In the genomic region with DNA sequence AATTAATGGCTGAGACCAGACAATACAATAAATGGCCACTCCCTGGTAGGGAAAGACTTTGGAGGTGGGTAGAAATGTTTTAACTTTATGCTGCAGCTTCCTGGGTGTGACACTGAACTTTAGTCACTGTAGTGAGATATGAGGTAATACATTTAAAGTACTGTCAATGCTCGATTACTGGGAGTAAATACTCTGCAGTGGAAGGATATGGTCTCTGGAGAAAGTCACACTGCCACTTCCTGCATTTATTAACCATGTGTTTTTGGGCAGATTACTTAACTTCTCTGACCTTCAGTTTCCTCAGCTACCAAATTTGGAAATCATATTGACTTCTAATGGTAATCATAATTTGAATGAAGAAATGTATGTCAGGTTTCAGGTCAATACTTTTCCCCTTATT, we compare ENCODE assay signal across 13 cellular contexts.
DNase-seq lines count a peak whose midpoint lies in the region; ATAC-seq, FAIRE-seq and TF ChIP-seq lines count a peak whose summit lies in the region.
"Had no signal": no experiment of that assay in that cellular context is flagged by ENCODE, and none has a peak within 500 bp of the region (broad histone marks: within the 10 kb centered on the region; RNA-seq: fewer than 3 reads in every experiment).

No MANE protein-coding gene starts in this region.

- peak overlapping the region; percentile 37 to 86 (median 72); a peak in 21 of 22 replicates for H3K4me2 ChIP-seq in BLaER1 treated with 17β-estradiol and CSF1 and Interleukin-3, amounts not matched to agents 10 nM and 100 nM
- H3K4me2 ChIP-seq in IMR-90 (ENCODE audit: low read depth, low read length) (no peak overlapping the region), K562 (ENCODE audit: insufficient read depth, low read length) (no peak overlapping the region)

- no peak overlapping the region for H4K91ac ChIP-seq in IMR-90 (ENCODE audit: insufficient read depth, low read depth, low read length)

- peak overlapping the region in 2 of 11 experiments; percentile 8 to 39; a peak in 3 of 22 replicates for H3K9ac ChIP-seq in BLaER1 treated with 17β-estradiol and CSF1 and Interleukin-3, amounts not matched to agents 10 nM and 100 nM
- H3K9ac ChIP-seq in IMR-90 (ENCODE audit: low read depth, low read length) = no peak overlapping the region
- no peak overlapping the region for H3K9ac ChIP-seq in K562 (ENCODE audit: insufficient read depth in 1 of 2, low read depth in 2 of 2, low read length in 2 of 2)

- H2BK120ac ChIP-seq in IMR-90 (ENCODE audit: low read depth, low read length) = no peak overlapping the region

- no peak overlapping the region for H3K18ac ChIP-seq in IMR-90 (ENCODE audit: low read depth, low read length)

- no peaks in the 10 kb centered on the region for H4K20me1 ChIP-seq in BLaER1 treated with 17β-estradiol and CSF1 and Interleukin-3, amounts not matched to agents 10 nM and 100 nM
- no peaks in the 10 kb centered on the region for H4K20me1 ChIP-seq in IMR-90 (ENCODE audit: insufficient read depth, low read length)
- H4K20me1 ChIP-seq in K562 (replicated peaks; ENCODE audit: control insufficient read depth, insufficient read depth, low read length) = no peaks in the 10 kb centered on the region

- TF ChIP-seq CTCF in IMR-90 (conservative IDR thresholded peaks at IDR 0.05; ENCODE audit: low read depth, low read length) (no peak), K562 (IDR thresholded peaks at IDR 0.05 in 2 of 3, conservative IDR thresholded peaks at IDR 0.05 in 1 of 3; ENCODE audit: insufficient read depth in 2 of 3, low read depth in 1 of 3, low read length in 3 of 3) (no peak), lung (IDR thresholded peaks at IDR 0.05; ENCODE audit: control extremely low read depth, extremely low read depth) (no peak)

- H3K9me1 ChIP-seq in IMR-90 (ENCODE audit: insufficient read depth, low read length) (0 out of 2 replicates have a peak, but pooled peaks cover 6% of the 10 kb centered on the region), K562 (ENCODE audit: control insufficient read depth, insufficient read depth, low read length) (no peaks in the 10 kb centered on the region)

- H3K4ac ChIP-seq in IMR-90 (ENCODE audit: low read depth, low read length) = 0 out of 2 replicates have a peak overlapping the region, but pooled peaks have one; percentile 20

- POLR2A ChIA-PET in IMR-90 (lab: Charles Lee; ENCODE audit: unreplicated experiment) (no interaction called here), K562 (lab: Yijun Ruan, JAX) (no interaction called here)

- no peak overlapping the region for H4K5ac ChIP-seq in IMR-90 (ENCODE audit: low read depth, low read length)

- no peak overlapping the region for H3K4me3 ChIP-seq in BLaER1 treated with 17β-estradiol and CSF1 and Interleukin-3, amounts not matched to agents 10 nM and 100 nM
- H3K4me3 ChIP-seq in IMR-90 (ENCODE audit: insufficient read depth, low read depth, low read length) = no peak overlapping the region
- no peak overlapping the region for H3K4me3 ChIP-seq in K562
- H3K4me3 ChIP-seq in lung = no peak overlapping the region

- no peak for TF ChIP-seq EP300 in K562 (IDR thresholded peaks at IDR 0.05; ENCODE audit: low read length)

- TF ChIP-seq POLR2A in IMR-90 (IDR thresholded peaks at IDR 0.05; ENCODE audit: low read depth, low read length) (no peak), K562 (conservative IDR thresholded peaks at IDR 0.05) (no peak)

- DNase-seq in IMR-90 (no peak), K562 (ENCODE audit: extremely low read depth in 1 of 4, low spot score in 3 of 4) (no peak), lung (ENCODE audit: low spot score) (no peak), NCI-H1417 treated with DMSO at 0.1 percent for 48 hours (lab: John Stamatoyannopoulos, UW) (no peak), activated gamma-delta T cell treated with Interleukin-2 at 50 U/mL for 16 hours (no peak), retina (no peak)
- DNase-seq in stimulated activated CD4-positive, alpha-beta T cell treated with anti-CD3 and anti-CD28 coated beads, Interleukin-2, amount 100 ng/mL, for 48 hours = no peak
- DNase-seq: activated CD4-positive, alpha-beta T cell treated with anti-CD3 and anti-CD28 coated beads for 4 hours; activated naive CD4-positive, alpha-beta T cell treated with anti-CD3 and anti-CD28 coated beads for 36 hours; NCI-H2029 treated with DMSO at 0.1 percent for 48 hours had no signal

- H3K27ac ChIP-seq in BLaER1 treated with 17β-estradiol and CSF1 and Interleukin-3, amounts not matched to agents 10 nM and 100 nM = peak overlapping the region in 10 of 11 experiments; percentile 4 to 72 (median 39); a peak in 17 of 22 replicates
- H3K27ac ChIP-seq in IMR-90 (ENCODE audit: insufficient read depth, low read length) (no peak overlapping the region), K562 (ENCODE audit: extremely low read depth, low read depth, low read length) (no peak overlapping the region), lung (ENCODE audit: low read depth in 1 of 2, low read length in 1 of 2) (no peak overlapping the region)

- no peaks in the 10 kb centered on the region for H3K9me3 ChIP-seq in BLaER1 treated with 17β-estradiol and CSF1 and Interleukin-3, amounts not matched to agents 10 nM and 100 nM (replicated peaks in 1 of 11)
- H3K9me3 ChIP-seq in IMR-90 (ENCODE audit: control insufficient read depth, insufficient read depth, low read length) (no peaks in the 10 kb centered on the region), K562 (replicated peaks; ENCODE audit: control insufficient read depth, insufficient read depth, low read depth, low read length) (0 out of 2 replicates have a peak, but pooled peaks cover 2% of the 10 kb centered on the region), lung (ENCODE audit: control insufficient read depth in 2 of 2, insufficient read depth in 1 of 2, low read length in 1 of 2) (no peaks in the 10 kb centered on the region)

- WGBS in IMR-90 (ENCODE audit: extremely low coverage in 2 of 2, insufficient read length in 1 of 2), 2 experiments = no CpG with 5 or more reads among the region's 1 CpG
- 0% methylated on average over 1 of the region's 1 CpG for WGBS in K562 (ENCODE audit: insufficient coverage, low coverage, missing lambda C conversion rate)
- WGBS in lung, 2 donors = 0 to 10% methylated on average over 1 of the region's 1 CpG

- no peak overlapping the region for H4K8ac ChIP-seq in IMR-90 (ENCODE audit: low read depth in 2 of 2, low read length in 2 of 2)

- H2BK20ac ChIP-seq in IMR-90 (ENCODE audit: low read depth, low read length) = no peak overlapping the region

- no peaks in the 10 kb centered on the region for H3K27me3 ChIP-seq in BLaER1 treated with 17β-estradiol and CSF1 and Interleukin-3, amounts not matched to agents 10 nM and 100 nM
- H3K27me3 ChIP-seq in IMR-90 (ENCODE audit: control insufficient read depth, insufficient read depth, low read length) = no peaks in the 10 kb centered on the region
- no peaks in the 10 kb centered on the region for H3K27me3 ChIP-seq in K562 (ENCODE audit: control insufficient read depth in 2 of 2, insufficient read depth in 2 of 2, low read length in 2 of 2)
- no peaks in the 10 kb centered on the region for H3K27me3 ChIP-seq in lung (ENCODE audit: control insufficient read depth, insufficient read depth)

- TF ChIP-seq RAD21 in IMR-90 (IDR thresholded peaks at IDR 0.05; ENCODE audit: low read length) = no peak
- no peak for TF ChIP-seq RAD21 in K562 (CRISPR knock-in tag; conservative IDR thresholded peaks at IDR 0.05 in 1 of 2, IDR thresholded peaks at IDR 0.05 in 1 of 2)

- no peak overlapping the region for H3K56ac ChIP-seq in IMR-90 (ENCODE audit: extremely low read depth, insufficient read depth, low read length)

- H2AK5ac ChIP-seq in IMR-90 (ENCODE audit: low read depth, low read length) = no peak overlapping the region

- in situ Hi-C loops in IMR-90 (cut with MboI; ENCODE audit: low sequenced_read_pairs) = no loop called here
- in situ Hi-C loops in K562 (cut with MboI) = no loop called here

- CTCF ChIA-PET in IMR-90 (lab: Yijun Ruan, JAX) (no interaction called here), K562 (lab: Yijun Ruan, JAX; ENCODE audit: low intra/inter-chr PET ratio) (no interaction called here)

- no peak for ATAC-seq in IMR-90 (ENCODE audit: low read depth)
- ATAC-seq in K562 = no peak
- ATAC-seq in lung (ENCODE audit: insufficient read depth, low FRiP score) = peak; percentile 25

- no peak overlapping the region for H2AK9ac ChIP-seq in IMR-90 (replicated peaks; ENCODE audit: low read depth, low read length, poor library complexity)

- FAIRE-seq in K562 (lab: Jason Lieb, UNC) = no peak
- FAIRE-seq: colon, GM12891 had no signal

- BruUV-seq in IMR-90 (replicated peaks; lab: Mats Ljungman, UMichigan) (no TSS peak), K562 (replicated peaks; lab: Mats Ljungman, UMichigan) (no TSS peak)

- intact Hi-C loops in IMR-90 (cut with micrococcal nuclease) = loop anchor here (5.0 kb wide), 2 partner anchors 128 to 318 kb away; partner anchors contain the start of gene TGFBR2
- intact Hi-C loops in K562 (cut with micrococcal nuclease) = no loop called here

- H3K79me1 ChIP-seq in IMR-90 (ENCODE audit: low read depth in 1 of 2, low read length in 2 of 2) = no peaks in the 10 kb centered on the region

- H3K23ac ChIP-seq in IMR-90 (ENCODE audit: low read depth, low read length) = no peak overlapping the region

- dilution Hi-C loops in IMR-90 (cut with HindIII; ENCODE audit: low sequenced_read_pairs, unreplicated experiment) = no loop called here

- 0 out of 2 replicates have a peak overlapping the region, but pooled peaks have one; percentile 14 for H3K14ac ChIP-seq in IMR-90 (replicated peaks; ENCODE audit: low read depth, low read length)

- H3K79me2 ChIP-seq in K562 (ENCODE audit: control insufficient read depth, insufficient read depth, low read length) = no peaks in the 10 kb centered on the region

- H2BK5ac ChIP-seq in IMR-90 (ENCODE audit: low read depth, low read length, poor library complexity, severe bottlenecking) = no peak overlapping the region

- H3K4me1 ChIP-seq in BLaER1 treated with 17β-estradiol and CSF1 and Interleukin-3, amounts not matched to agents 10 nM and 100 nM = peaks cover 57 to 100% (median 79%) of the 10 kb centered on the region in 10 experiments
- H3K4me1 ChIP-seq in IMR-90 (ENCODE audit: control insufficient read depth, insufficient read depth, low read length) = peaks cover 9% of the 10 kb centered on the region
- no peaks in the 10 kb centered on the region for H3K4me1 ChIP-seq in K562 (replicated peaks in 1 of 2; ENCODE audit: control insufficient read depth in 2 of 2, insufficient read depth in 2 of 2, low read length in 2 of 2)
- H3K4me1 ChIP-seq in lung (ENCODE audit: control insufficient read depth in 2 of 2, insufficient read depth in 2 of 2, low read length in 2 of 2) = peaks cover 3 to 21% of the 10 kb centered on the region in 2 donors

- no peak overlapping the region for H2BK15ac ChIP-seq in IMR-90 (ENCODE audit: low read depth, low read length)

- H3K36me3 ChIP-seq in BLaER1 treated with 17β-estradiol and CSF1 and Interleukin-3, amounts not matched to agents 10 nM and 100 nM = no peaks in the 10 kb centered on the region
- H3K36me3 ChIP-seq in IMR-90 (ENCODE audit: control insufficient read depth, insufficient read depth, low read length) (no peaks in the 10 kb centered on the region), K562 (ENCODE audit: control insufficient read depth, insufficient read depth, low read length) (no peaks in the 10 kb centered on the region), lung (ENCODE audit: control insufficient read depth in 2 of 2, insufficient read depth in 2 of 2, low read length in 2 of 2) (no peaks in the 10 kb centered on the region)

- H2AFZ ChIP-seq in IMR-90 (replicated peaks; ENCODE audit: low read length, poor library complexity) (no peak overlapping the region), K562 (ENCODE audit: low read depth, low read length) (no peak overlapping the region)

Comparison
In these comparisons a context has a peak if more than half of its experiments do, and no peak if none do; other contexts are left out.
1. H3K27ac ChIP-seq: peak in BLaER1 treated with 17β-estradiol and CSF1 and Interleukin-3, amounts not matched to agents 10 nM and 100 nM (10 of 11); none in IMR-90 (single experiment), K562 (single experiment) and lung (0 of 2).
2. H3K4me2 ChIP-seq: peak in BLaER1 treated with 17β-estradiol and CSF1 and Interleukin-3, amounts not matched to agents 10 nM and 100 nM (11 of 11); none in IMR-90 (single experiment) and K562 (single experiment).